In the genomic region with DNA sequence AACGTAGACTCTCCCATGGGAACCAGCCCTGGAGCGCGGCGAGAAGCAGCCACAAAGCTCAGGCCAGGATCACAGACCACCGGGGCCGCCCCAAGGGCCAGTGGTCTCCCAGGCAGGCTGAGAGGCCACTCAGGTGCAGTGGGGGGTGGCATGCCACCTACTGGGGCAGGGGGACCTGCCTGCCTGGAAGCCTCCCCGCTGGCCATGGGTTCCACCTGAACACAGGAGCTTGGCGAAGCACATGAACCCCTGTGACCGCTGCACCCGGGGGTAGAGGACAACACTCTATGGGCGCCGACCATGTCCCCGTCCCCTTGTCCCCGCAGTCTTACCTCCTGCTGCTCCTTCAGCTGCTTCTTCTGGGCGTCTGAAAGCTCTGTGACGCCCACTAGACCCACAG, we compare ENCODE assay signal across 26 cellular contexts. TPM values are rescaled to one million over a fixed set of nuclear protein-coding genes. Genes with fewer than 3 reads are reported as not detected.
DNase-seq lines count a peak whose midpoint lies in the region; ATAC-seq, FAIRE-seq and TF ChIP-seq lines count a peak whose summit lies in the region.
"Had no signal": no experiment of that assay in that cellular context is flagged by ENCODE, and none has a peak within 500 bp of the region (broad histone marks: within the 10 kb centered on the region; RNA-seq: fewer than 3 reads in every experiment).

No MANE protein-coding gene starts in this region.

- H3K9me2 ChIP-seq in OCI-LY7 (ENCODE audit: insufficient read depth, low read length): no peaks in the 10 kb centered on the region

- intact Hi-C loops in HepG2 (cut with micrococcal nuclease; ENCODE audit: unreplicated experiment) (no loop called here), right lobe of liver (cut with DNase I) (no loop called here), OCI-LY7 (cut with micrococcal nuclease; ENCODE audit: unreplicated experiment) (no loop called here)

- CTCF ChIA-PET in HepG2 (lab: Yijun Ruan, JAX; ENCODE audit: low intra/inter-chr PET ratio, low total read pairs): no interaction called here
- CTCF ChIA-PET in OCI-LY7 (lab: Charles Lee; ENCODE audit: unreplicated experiment): no interaction called here

- no peak overlapping the region for H3K9ac ChIP-seq in HepG2 (ENCODE audit: insufficient read depth, low read depth, low read length)

- ATAC-seq in HepG2 (no peak), right lobe of liver (no peak), GM19395 (IDR thresholded peaks at IDR 0.05; ENCODE audit: unreplicated experiment) (no peak)
- ATAC-seq: A549 had no signal

- H3K9me3 Mint-ChIP-seq in chondrocyte (ENCODE audit: low read depth) (peaks cover 4% of the 10 kb centered on the region), glutamatergic neuron (ENCODE audit: unreplicated experiment) (peaks cover 20% of the 10 kb centered on the region)
- H3K9me3 Mint-ChIP-seq: CD4-positive, alpha-beta T cell had no signal

- no peak for DNase-seq in HepG2 (ENCODE audit: low spot score)
- no peak for DNase-seq in right lobe of liver
- DNase-seq in chondrocyte (ENCODE audit: low spot score): peak; percentile 93
- DNase-seq in glutamatergic neuron: no peak
- DNase-seq in osteoblast (ENCODE audit: insufficient read length, low spot score, missing footprints): peak; percentile 81
- no peak for DNase-seq in coronary artery (ENCODE audit: low spot score)
- no peak for DNase-seq in OCI-LY7 (ENCODE audit: low spot score)
- DNase-seq: ACHN; AML-193; BE2C; Calu3; CD4-positive, alpha-beta T cell; COR-L47; DMS53; GF-D8; GOT3; HCEC 1CT had no signal

- no peaks in the 10 kb centered on the region for H3K79me2 ChIP-seq in HepG2 (ENCODE audit: insufficient read depth, low read length)
- no peaks in the 10 kb centered on the region for H3K79me2 ChIP-seq in osteoblast (ENCODE audit: insufficient read depth, low read length)
- H3K79me2 ChIP-seq in OCI-LY7 (ENCODE audit: insufficient read depth, low read depth, low read length): no peaks in the 10 kb centered on the region

- H2AFZ ChIP-seq in HepG2 (ENCODE audit: low read length) (no peak overlapping the region), osteoblast (ENCODE audit: low read length) (no peak overlapping the region), OCI-LY7 (ENCODE audit: low read length) (no peak overlapping the region)

- H3K36me3 Mint-ChIP-seq in chondrocyte (ENCODE audit: low read depth) (peaks cover 19% of the 10 kb centered on the region), glutamatergic neuron (ENCODE audit: unreplicated experiment) (peaks cover 10% of the 10 kb centered on the region)

- H3K4me2 ChIP-seq in HepG2 (ENCODE audit: low read depth, low read length) (no peak overlapping the region), osteoblast (ENCODE audit: insufficient read depth, low read length) (no peak overlapping the region), OCI-LY7 (ENCODE audit: low read length) (no peak overlapping the region)
- H3K4me2 ChIP-seq: A549 had no signal

- no peak overlapping the region for H3K27ac Mint-ChIP-seq in chondrocyte (ENCODE audit: unreplicated experiment)
- H3K27ac Mint-ChIP-seq in glutamatergic neuron (ENCODE audit: unreplicated experiment): peak overlapping the region; percentile 83
- H3K27ac Mint-ChIP-seq: CD4-positive, alpha-beta T cell had no signal

- peaks cover 18% of the 10 kb centered on the region for H3K4me1 Mint-ChIP-seq in chondrocyte (ENCODE audit: low read depth)
- H3K4me1 Mint-ChIP-seq in glutamatergic neuron (ENCODE audit: low read depth, unreplicated experiment): peaks cover 24% of the 10 kb centered on the region
- H3K4me1 Mint-ChIP-seq: CD14-positive monocyte had no signal

- POLR2A ChIA-PET in HepG2 (lab: Yijun Ruan, JAX) (no interaction called here), OCI-LY7 (lab: Charles Lee) (no interaction called here)

- no peak for TF ChIP-seq RAD21 in HepG2 (CRISPR knock-in tag; IDR thresholded peaks at IDR 0.05)

- WGBS in HepG2 (ENCODE audit: low lambda C conversion rate): 93% methylated on average over 6 of the region's 16 CpGs
- WGBS in right lobe of liver (ENCODE audit: insufficient coverage, low coverage, low lambda C conversion rate, missing lambda C conversion rate): 67% methylated on average over 1 of the region's 16 CpGs

- H3K36me3 ChIP-seq in HepG2 (replicated peaks in 1 of 2; ENCODE audit: control insufficient read depth in 1 of 2, insufficient read depth in 2 of 2, low read length in 2 of 2) (peaks cover 14 to 42% of the 10 kb centered on the region in 2 experiments; a peak in 4 of 5 replicates), right lobe of liver (peaks cover 0 to 48% (median 10%) of the 10 kb centered on the region in 4 donors), osteoblast (ENCODE audit: insufficient read depth, low read length) (peaks cover 44% of the 10 kb centered on the region), OCI-LY7 (ENCODE audit: insufficient read depth, low read length) (peaks cover 88% of the 10 kb centered on the region)

- TF ChIP-seq EP300 in HepG2 (IDR thresholded peaks at IDR 0.05; ENCODE audit: low read depth in 2 of 2, low read length in 2 of 2) (no peak), HepG2 (CRISPR knock-in tag; IDR thresholded peaks at IDR 0.05; ENCODE audit: borderline replicate concordance) (no peak)

- BruUV-seq in HepG2 (replicated peaks; lab: Mats Ljungman, UMichigan) (no TSS peak), OCI-LY7 (replicated peaks; lab: Mats Ljungman, UMichigan) (no TSS peak)

- H4K20me1 ChIP-seq in HepG2 (ENCODE audit: insufficient read depth, low read length) (no peaks in the 10 kb centered on the region), osteoblast (ENCODE audit: insufficient read depth, low read length) (peaks cover 3% of the 10 kb centered on the region), OCI-LY7 (ENCODE audit: insufficient read depth, low read length) (no peaks in the 10 kb centered on the region)

- FAIRE-seq in HepG2 (lab: Jason Lieb, UNC): no peak
- FAIRE-seq: A549, GM12891, GM18507, H54 had no signal

- in situ Hi-C loops in HepG2 (cut with HindIII; ENCODE audit: extremely low pct_ligation_motif_present, low pct_unique_long_range_greater_than_20kb): no loop called here

- no peak overlapping the region for H3K4me3 ChIP-seq in HepG2 (replicated peaks in 1 of 3; ENCODE audit: insufficient read depth in 1 of 3, low read depth in 2 of 3, low read length in 3 of 3)
- H3K4me3 ChIP-seq in right lobe of liver: no peak overlapping the region
- H3K4me3 ChIP-seq in osteoblast (ENCODE audit: insufficient read depth, low read length): no peak overlapping the region
- no peak overlapping the region for H3K4me3 ChIP-seq in coronary artery
- no peak overlapping the region for H3K4me3 ChIP-seq in OCI-LY7 (ENCODE audit: low read depth, low read length, poor library complexity, severe bottlenecking)
- H3K4me3 ChIP-seq: A549; BLaER1 treated with 17β-estradiol and CSF1 and Interleukin-3, amounts not matched to agents 10 nM and 100 nM had no signal

- no peaks in the 10 kb centered on the region for H3K9me3 ChIP-seq in HepG2 (ENCODE audit: low read length)
- H3K9me3 ChIP-seq in right lobe of liver: no peaks in the 10 kb centered on the region
- no peaks in the 10 kb centered on the region for H3K9me3 ChIP-seq in osteoblast (ENCODE audit: low read depth, low read length)
- H3K9me3 ChIP-seq in OCI-LY7 (ENCODE audit: low read length): no peaks in the 10 kb centered on the region
- H3K9me3 ChIP-seq: A549; BE2C; BLaER1 treated with 17β-estradiol and CSF1 and Interleukin-3, amounts not matched to agents 10 nM and 100 nM had no signal

- H3K4me1 ChIP-seq in HepG2 (ENCODE audit: insufficient read depth, low read length) (peaks cover 5% of the 10 kb centered on the region), right lobe of liver (peaks cover 0 to 9% (median 4%) of the 10 kb centered on the region in 4 donors), osteoblast (ENCODE audit: insufficient read depth, low read length) (no peaks in the 10 kb centered on the region), OCI-LY7 (ENCODE audit: insufficient read depth, low read length, poor library complexity, severe bottlenecking) (no peaks in the 10 kb centered on the region)
- H3K4me1 ChIP-seq: A549, BE2C had no signal

- H3K27ac ChIP-seq in HepG2 (ENCODE audit: extremely low read length, insufficient read depth, low read length) (no peak overlapping the region), right lobe of liver (no peak overlapping the region), osteoblast (ENCODE audit: low read depth, low read length) (no peak overlapping the region), coronary artery (no peak overlapping the region), OCI-LY7 (ENCODE audit: low read depth, low read length, poor library complexity, severe bottlenecking) (no peak overlapping the region)
- H3K27ac ChIP-seq: 22Rv1, A549 had no signal

- TF ChIP-seq POLR2A in HepG2 (IDR thresholded peaks at IDR 0.05; ENCODE audit: insufficient read depth in 1 of 2, low read depth in 2 of 2, low read length in 2 of 2) (no peak), right lobe of liver (IDR thresholded peaks at IDR 0.05) (no peak)

- H3K27me3 ChIP-seq in HepG2 (ENCODE audit: control insufficient read depth in 1 of 2, insufficient read depth in 2 of 2, low read length in 2 of 2) (no peaks in the 10 kb centered on the region), right lobe of liver (no peaks in the 10 kb centered on the region), osteoblast (ENCODE audit: insufficient read depth, low read length) (no peaks in the 10 kb centered on the region)
- H3K27me3 ChIP-seq: BE2C; BLaER1 treated with 17β-estradiol and CSF1 and Interleukin-3, amounts not matched to agents 10 nM and 100 nM had no signal

- TF ChIP-seq CTCF in HepG2 (CRISPR knock-in tag; IDR thresholded peaks at IDR 0.05) (no peak), right lobe of liver (IDR thresholded peaks at IDR 0.05) (no peak), chondrocyte (IDR thresholded peaks at IDR 0.05) (no peak), glutamatergic neuron (IDR thresholded peaks at IDR 0.05; ENCODE audit: partially characterized antibody, unreplicated experiment) (no peak), osteoblast (IDR thresholded peaks at IDR 0.05; ENCODE audit: extremely low read depth, low read depth, low read length) (no peak), coronary artery (IDR thresholded peaks at IDR 0.05) (no peak), OCI-LY7 (conservative IDR thresholded peaks at IDR 0.05; ENCODE audit: low read length) (no peak)

- H3K4me3 Mint-ChIP-seq in chondrocyte (ENCODE audit: unreplicated experiment): no peak overlapping the region
- H3K4me3 Mint-ChIP-seq in glutamatergic neuron (ENCODE audit: unreplicated experiment): peak overlapping the region; percentile 67
- H3K4me3 Mint-ChIP-seq: CD14-positive monocyte; CD4-positive, alpha-beta T cell had no signal

- H3K27me3 Mint-ChIP-seq in chondrocyte (ENCODE audit: low read depth) (no peaks in the 10 kb centered on the region), glutamatergic neuron (ENCODE audit: unreplicated experiment) (peaks cover 18% of the 10 kb centered on the region)
- H3K27me3 Mint-ChIP-seq: CD4-positive, alpha-beta T cell had no signal

RNA-seq across cellular contexts. Expression of gene TM6SF2, which starts 6.8 kb away (rescaled TPM):
- total RNA-seq in HepG2 (2016; rRNA removed; fragmentation: Illumina TruSeq; extraction: Trizol) (0.53 and 1.1 TPM in 2 replicates), right lobe of liver (10 to 100 TPM; 10.9 to 64.1 (median 25.3) TPM), chondrocyte (2.7 to 5.9 TPM (median 3.7 TPM) in 3 replicates), glutamatergic neuron (ENCODE audit: unreplicated experiment) (7.2 TPM), osteoblast (0.29 and 0.36 TPM in 2 replicates), OCI-LY7 (2022) (not detected in 2 replicates)
- total RNA-seq in HepG2 (2016; cell fraction: cytosol; rRNA removed; fragmentation: Illumina TruSeq; extraction: Trizol; ENCODE audit: low read depth): 0.35 TPM in 1 of 2 replicates, not detected in the other
- 0.52 and 1.7 TPM in 2 replicates for total RNA-seq in HepG2 (2016; cell fraction: insoluble cytoplasmic fraction; rRNA removed; fragmentation: Illumina TruSeq; extraction: Trizol)
- 0.83 and 1.2 TPM in 2 replicates for total RNA-seq in HepG2 (2016; cell fraction: membrane; rRNA removed; fragmentation: Illumina TruSeq; extraction: Trizol)
- total RNA-seq in HepG2 (2016; cell fraction: nucleus; rRNA removed; fragmentation: Illumina TruSeq; extraction: Trizol): 1.3 and 3.3 TPM in 2 replicates
- 2.5 and 4.4 TPM in 2 replicates for polyA plus RNA-seq in HepG2 (2011; rRNA removed)
- 1.8 and 2.5 TPM in 2 replicates for polyA plus RNA-seq in HepG2 (2011; cell fraction: cytosol; rRNA removed)
- 22.0 and 25.8 TPM in 2 replicates for polyA plus RNA-seq in HepG2 (2011; cell fraction: nucleus; rRNA removed)
- 0.72 and 2.5 TPM in 2 replicates for polyA plus RNA-seq in HepG2 (2012)
- polyA plus RNA-seq in HepG2 (2016; cell fraction: cytosol; fragmentation: Illumina TruSeq; extraction: Trizol; ENCODE audit: low read depth): 0.96 and 1.4 TPM in 2 replicates
- 0.32 and 1.1 TPM in 2 replicates for polyA plus RNA-seq in HepG2 (2016; cell fraction: insoluble cytoplasmic fraction; fragmentation: Illumina TruSeq; extraction: Trizol; ENCODE audit: low read depth)
- polyA plus RNA-seq in HepG2 (2016; cell fraction: membrane; fragmentation: Illumina TruSeq; extraction: Trizol; ENCODE audit: low read depth): 0.78 and 1.2 TPM in 2 replicates
- polyA plus RNA-seq in HepG2 (2016; cell fraction: nucleus; fragmentation: Illumina TruSeq; extraction: Trizol; ENCODE audit: insufficient read depth, low read depth): 5.7 and 6.4 TPM in 2 replicates
- 3.3 TPM in 1 of 2 replicates, not detected in the other for polyA minus RNA-seq in HepG2 (2011; rRNA and poly(A)+ RNA removed; ENCODE audit: low replicate concordance)
- 1.1 TPM in 2 replicates for polyA minus RNA-seq in HepG2 (2011; cell fraction: cytosol; rRNA and poly(A)+ RNA removed)
- polyA minus RNA-seq in HepG2 (2011; cell fraction: nucleus; rRNA and poly(A)+ RNA removed): 2.8 and 4.1 TPM in 2 replicates
- not detected in 2 replicates for total RNA-seq in OCI-LY7 (2014; rRNA removed; shearing (Covaris generic))
- total RNA-seq: Calu3; CD4-positive, alpha-beta T cell; Daoy had no signal
- polyA plus RNA-seq: CD14-positive monocyte had no signal

RNA-seq across cellular contexts. Expression of gene SUGP1, which starts 40.5 kb away (rescaled TPM):
- total RNA-seq in HepG2 (2016; rRNA removed; fragmentation: Illumina TruSeq; extraction: Trizol) (17.7 and 25.9 TPM in 2 replicates), right lobe of liver (10 to 100 TPM; 19.7 to 25.9 (median 23.6) TPM), chondrocyte (40.7 to 50.1 TPM (median 45.0 TPM) in 3 replicates), glutamatergic neuron (ENCODE audit: unreplicated experiment) (134 TPM), osteoblast (27.1 and 31.2 TPM in 2 replicates), OCI-LY7 (2022) (61.4 and 64.2 TPM in 2 replicates)
- 8.7 and 9.2 TPM in 2 replicates for total RNA-seq in HepG2 (2016; cell fraction: cytosol; rRNA removed; fragmentation: Illumina TruSeq; extraction: Trizol; ENCODE audit: low read depth)
- total RNA-seq in HepG2 (2016; cell fraction: insoluble cytoplasmic fraction; rRNA removed; fragmentation: Illumina TruSeq; extraction: Trizol): 16.1 and 27.0 TPM in 2 replicates
- 10.9 and 12.1 TPM in 2 replicates for total RNA-seq in HepG2 (2016; cell fraction: membrane; rRNA removed; fragmentation: Illumina TruSeq; extraction: Trizol)
- 21.4 and 23.7 TPM in 2 replicates for total RNA-seq in HepG2 (2016; cell fraction: nucleus; rRNA removed; fragmentation: Illumina TruSeq; extraction: Trizol)
- 21.6 and 29.1 TPM in 2 replicates for polyA plus RNA-seq in HepG2 (2011; rRNA removed)
- polyA plus RNA-seq in HepG2 (2011; cell fraction: cytosol; rRNA removed): 15.9 and 20.9 TPM in 2 replicates
- 103 and 104 TPM in 2 replicates for polyA plus RNA-seq in HepG2 (2011; cell fraction: nucleus; rRNA removed)
- 20.3 and 27.6 TPM in 2 replicates for polyA plus RNA-seq in HepG2 (2012)
- polyA plus RNA-seq in HepG2 (2016; cell fraction: cytosol; fragmentation: Illumina TruSeq; extraction: Trizol; ENCODE audit: low read depth): 6.2 and 7.6 TPM in 2 replicates
- polyA plus RNA-seq in HepG2 (2016; cell fraction: insoluble cytoplasmic fraction; fragmentation: Illumina TruSeq; extraction: Trizol; ENCODE audit: low read depth): 14.4 and 18.3 TPM in 2 replicates
- polyA plus RNA-seq in HepG2 (2016; cell fraction: membrane; fragmentation: Illumina TruSeq; extraction: Trizol; ENCODE audit: low read depth): 6.6 and 9.3 TPM in 2 replicates
- polyA plus RNA-seq in HepG2 (2016; cell fraction: nucleus; fragmentation: Illumina TruSeq; extraction: Trizol; ENCODE audit: insufficient read depth, low read depth): 46.6 and 50.2 TPM in 2 replicates
- 22.4 and 37.1 TPM in 2 replicates for polyA minus RNA-seq in HepG2 (2011; rRNA and poly(A)+ RNA removed; ENCODE audit: low replicate concordance)
- polyA minus RNA-seq in HepG2 (2011; cell fraction: cytosol; rRNA and poly(A)+ RNA removed): 9.5 and 13.6 TPM in 2 replicates
- 35.1 and 46.9 TPM in 2 replicates for polyA minus RNA-seq in HepG2 (2011; cell fraction: nucleus; rRNA and poly(A)+ RNA removed)
- 34.6 and 37.9 TPM in 2 replicates for total RNA-seq in OCI-LY7 (2014; rRNA removed; shearing (Covaris generic))

RNA-seq across cellular contexts. Expression of gene MAU2, which starts 40.8 kb away (rescaled TPM):
- total RNA-seq in HepG2 (2016; rRNA removed; fragmentation: Illumina TruSeq; extraction: Trizol): 11.2 and 16.8 TPM in 2 replicates
- total RNA-seq in HepG2 (2016; cell fraction: cytosol; rRNA removed; fragmentation: Illumina TruSeq; extraction: Trizol; ENCODE audit: low read depth): 9.4 and 9.6 TPM in 2 replicates
- 8.7 and 17.7 TPM in 2 replicates for total RNA-seq in HepG2 (2016; cell fraction: insoluble cytoplasmic fraction; rRNA removed; fragmentation: Illumina TruSeq; extraction: Trizol)
- 8.8 and 10.6 TPM in 2 replicates for total RNA-seq in HepG2 (2016; cell fraction: membrane; rRNA removed; fragmentation: Illumina TruSeq; extraction: Trizol)
- 22.6 and 31.6 TPM in 2 replicates for total RNA-seq in HepG2 (2016; cell fraction: nucleus; rRNA removed; fragmentation: Illumina TruSeq; extraction: Trizol)
- 33.8 and 42.5 TPM in 2 replicates for polyA plus RNA-seq in HepG2 (2011; rRNA removed)
- 14.5 and 20.0 TPM in 2 replicates for polyA plus RNA-seq in HepG2 (2011; cell fraction: cytosol; rRNA removed)
- 141 and 157 TPM in 2 replicates for polyA plus RNA-seq in HepG2 (2011; cell fraction: nucleus; rRNA removed)
- polyA plus RNA-seq in HepG2 (2012): 24.5 and 28.7 TPM in 2 replicates
- 1.4 and 2.2 TPM in 2 replicates for polyA plus RNA-seq in HepG2 (2016; cell fraction: cytosol; fragmentation: Illumina TruSeq; extraction: Trizol; ENCODE audit: low read depth)
- 8.0 and 11.9 TPM in 2 replicates for polyA plus RNA-seq in HepG2 (2016; cell fraction: insoluble cytoplasmic fraction; fragmentation: Illumina TruSeq; extraction: Trizol; ENCODE audit: low read depth)
- 3.5 and 4.4 TPM in 2 replicates for polyA plus RNA-seq in HepG2 (2016; cell fraction: membrane; fragmentation: Illumina TruSeq; extraction: Trizol; ENCODE audit: low read depth)
- 63.3 and 65.0 TPM in 2 replicates for polyA plus RNA-seq in HepG2 (2016; cell fraction: nucleus; fragmentation: Illumina TruSeq; extraction: Trizol; ENCODE audit: insufficient read depth, low read depth)
- polyA minus RNA-seq in HepG2 (2011; rRNA and poly(A)+ RNA removed; ENCODE audit: low replicate concordance): 93.0 and 117 TPM in 2 replicates
- 26.3 and 30.4 TPM in 2 replicates for polyA minus RNA-seq in HepG2 (2011; cell fraction: cytosol; rRNA and poly(A)+ RNA removed)
- 66.6 and 70.0 TPM in 2 replicates for polyA minus RNA-seq in HepG2 (2011; cell fraction: nucleus; rRNA and poly(A)+ RNA removed)
- 10 to 100 TPM; 10.4 to 30.4 (median 19.3) TPM for total RNA-seq in right lobe of liver
- total RNA-seq in chondrocyte: 41.7 to 54.0 TPM (median 45.4 TPM) in 3 replicates
- total RNA-seq in glutamatergic neuron (ENCODE audit: unreplicated experiment): 107 TPM
- 37.1 and 39.1 TPM in 2 replicates for total RNA-seq in osteoblast
- total RNA-seq in OCI-LY7 (2014; rRNA removed; shearing (Covaris generic)): 31.9 and 58.7 TPM in 2 replicates
- total RNA-seq in OCI-LY7 (2022): 81.7 and 103 TPM in 2 replicates

Comparison
In these comparisons a context has a peak if more than half of its experiments do, and no peak if none do; other contexts are left out.
1. DNase-seq: peak in chondrocyte (single experiment) and osteoblast (single experiment); none in HepG2 (single experiment), right lobe of liver (0 of 3), glutamatergic neuron (single experiment), coronary artery (single experiment) and OCI-LY7 (single experiment).